In the genomic region with DNA sequence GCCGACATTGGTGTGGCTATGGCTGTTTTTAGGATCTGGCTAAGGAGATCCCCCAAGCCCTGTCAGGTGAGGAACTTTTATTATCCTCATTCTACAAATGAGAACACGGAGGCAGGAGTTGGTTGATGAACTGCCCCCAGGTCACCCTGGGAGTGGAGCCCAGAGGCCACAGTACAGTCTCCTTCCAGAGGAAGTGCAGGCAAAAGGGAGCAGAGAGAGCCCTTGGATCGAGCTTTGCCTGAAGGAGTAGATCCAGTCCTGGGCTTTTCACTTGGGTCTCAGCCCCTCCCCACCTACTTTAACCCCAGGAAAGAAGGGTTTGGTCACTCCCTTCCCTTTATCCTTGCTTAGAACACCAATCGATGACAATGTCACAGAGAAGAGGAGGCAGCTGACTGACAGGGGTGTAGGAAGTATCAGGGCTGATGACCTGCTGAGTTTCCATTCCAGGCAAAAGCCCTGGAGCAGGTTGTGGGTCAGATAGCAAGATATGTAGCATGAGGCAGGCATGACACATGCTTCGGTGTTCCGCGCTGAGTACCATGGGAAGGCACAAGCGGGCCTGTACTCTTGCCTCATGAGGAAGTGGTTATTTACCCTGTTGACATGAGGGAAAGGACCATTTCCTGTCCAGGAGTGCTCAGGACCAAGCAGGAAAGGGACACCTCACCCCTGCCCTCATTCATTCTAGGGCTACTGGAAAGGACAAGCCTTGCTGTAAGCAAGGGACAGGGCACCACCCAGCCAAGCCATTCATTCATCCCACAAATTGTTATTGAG, we compare ENCODE assay signal across 19 cellular contexts. TPM values are rescaled to one million over a fixed set of nuclear protein-coding genes. Genes with fewer than 3 reads are reported as not detected.
A peak's percentile ranks its signal among the peaks of the same experiment; 100 is the strongest.
DNase-seq lines count a peak whose midpoint lies in the region; ATAC-seq and TF ChIP-seq lines count a peak whose summit lies in the region.
"Had no signal": no experiment of that assay in that cellular context is flagged by ENCODE, and none has a peak within 500 bp of the region (broad histone marks: within the 10 kb centered on the region; RNA-seq: fewer than 3 reads in every experiment).

No MANE protein-coding gene starts in this region.

- in situ Hi-C loops in mammary epithelial cell (cut with MboI; ENCODE audit: low sequenced_read_pairs in 2 of 2), result no loop called here

- TF ChIP-seq CTCF in mammary epithelial cell (conservative IDR thresholded peaks at IDR 0.05 in 1 of 2, IDR thresholded peaks at IDR 0.05 in 1 of 2; ENCODE audit: extremely low read depth in 1 of 2, insufficient read depth in 1 of 2, low read depth in 1 of 2, low read length in 2 of 2) (no peak), lower lobe of right lung (IDR thresholded peaks at IDR 0.05) (no peak), Calu3 (IDR thresholded peaks at IDR 0.05; ENCODE audit: unreplicated experiment) (no peak)

- no peaks in the 10 kb centered on the region for H4K20me1 ChIP-seq in mammary epithelial cell (ENCODE audit: insufficient read depth, low read length)

- H3K27ac ChIP-seq in mammary epithelial cell (ENCODE audit: insufficient read depth, low read depth, low read length) (no peak overlapping the region), lower lobe of right lung (peak overlapping the region; percentile 60)
- H3K27ac ChIP-seq: SJCRH30, uterus, WERI-Rb-1 had no signal

- no peak overlapping the region for H3K4me3 Mint-ChIP-seq in Calu3 (ENCODE audit: low read depth, unreplicated experiment)
- H3K4me3 Mint-ChIP-seq in activated CD8-positive, alpha-beta memory T cell treated with anti-CD3 and anti-CD28 coated beads, Interleukin-2, amount 10 ng/mL, durations not matched to agents 7 days and 5 days, result no peak overlapping the region
- H3K4me3 Mint-ChIP-seq: central memory CD8-positive, alpha-beta T cell had no signal

- ATAC-seq in lower lobe of right lung, result peak; percentile 86 to 90
- no peak for ATAC-seq in activated CD8-positive, alpha-beta memory T cell treated with anti-CD3 and anti-CD28 coated beads, Interleukin-2, amount 10 ng/mL, durations not matched to agents 7 days and 5 days
- ATAC-seq in HG02852 (IDR thresholded peaks at IDR 0.05; ENCODE audit: unreplicated experiment), result no peak
- ATAC-seq: HCT116 had no signal

- H3K36me3 Mint-ChIP-seq in Calu3 (ENCODE audit: insufficient read depth, unreplicated experiment), result no peaks in the 10 kb centered on the region
- no peaks in the 10 kb centered on the region for H3K36me3 Mint-ChIP-seq in activated CD8-positive, alpha-beta memory T cell treated with anti-CD3 and anti-CD28 coated beads, Interleukin-2, amount 10 ng/mL, durations not matched to agents 7 days and 5 days

- dilution Hi-C loops in mammary epithelial cell (cut with HindIII; ENCODE audit: low sequenced_read_pairs), result no loop called here

- CTCF ChIA-PET in mammary epithelial cell (lab: Charles Lee; ENCODE audit: low non-redundant PET), result no interaction called here
- CTCF ChIA-PET in Calu3 (lab: Charles Lee), result no interaction called here
- CTCF ChIA-PET in activated CD8-positive, alpha-beta memory T cell treated with anti-CD3 and anti-CD28 coated beads, Interleukin-2, amount 10 ng/mL, durations not matched to agents 7 days and 5 days (lab: Charles Lee), result no interaction called here

- H3K27me3 ChIP-seq in mammary epithelial cell (ENCODE audit: insufficient read depth, low read length) (no peaks in the 10 kb centered on the region), lower lobe of right lung (ENCODE audit: low read depth) (no peaks in the 10 kb centered on the region)
- H3K27me3 ChIP-seq: SJCRH30, uterus had no signal

- H3K36me3 ChIP-seq in mammary epithelial cell (ENCODE audit: insufficient read depth, low read length), result no peaks in the 10 kb centered on the region
- H3K36me3 ChIP-seq in lower lobe of right lung, result no peaks in the 10 kb centered on the region
- H3K36me3 ChIP-seq: SJCRH30, uterus, WERI-Rb-1 had no signal

- no peaks in the 10 kb centered on the region for H3K4me1 Mint-ChIP-seq in Calu3 (ENCODE audit: low read depth, unreplicated experiment)
- H3K4me1 Mint-ChIP-seq in activated CD8-positive, alpha-beta memory T cell treated with anti-CD3 and anti-CD28 coated beads, Interleukin-2, amount 10 ng/mL, durations not matched to agents 7 days and 5 days, result no peaks in the 10 kb centered on the region
- H3K4me1 Mint-ChIP-seq: central memory CD8-positive, alpha-beta T cell had no signal

- DNase-seq in A172 (ENCODE audit: low spot score) (peak; percentile 16), HT-29 (ENCODE audit: low spot score) (peak; percentile 41), mammary epithelial cell (peak; percentile 24), lower lobe of right lung (peak; percentile 72), epidermal melanocyte (ENCODE audit: insufficient read length, low spot score) (no peak), Calu3 (no peak)
- no peak for DNase-seq in activated CD8-positive, alpha-beta memory T cell treated with anti-CD3 and anti-CD28 coated beads, Interleukin-2, amount 10 ng/mL, durations not matched to agents 7 days and 5 days
- DNase-seq: activated naive CD4-positive, alpha-beta T cell treated with anti-CD3 and anti-CD28 coated beads, Interleukin-2, amount 50 U/mL, for 16 hours; NCI-H1092 treated with DMSO at 0.1 percent for 48 hours; SJCRH30; uterus; WERI-Rb-1 had no signal

- peak overlapping the region; percentile 55 for H2AFZ ChIP-seq in mammary epithelial cell (ENCODE audit: low read depth, low read length)

- intact Hi-C loops in mammary epithelial cell (cut with micrococcal nuclease), result no loop called here
- intact Hi-C loops in lower lobe of right lung (cut with DNase I), result no loop called here
- intact Hi-C loops in Calu3 (cut with micrococcal nuclease; ENCODE audit: unreplicated experiment), result no loop called here

- no peaks in the 10 kb centered on the region for H3K79me2 ChIP-seq in mammary epithelial cell (ENCODE audit: insufficient read depth, low read length)

- H3K27ac Mint-ChIP-seq in Calu3 (ENCODE audit: unreplicated experiment), result no peak overlapping the region
- H3K27ac Mint-ChIP-seq in activated CD8-positive, alpha-beta memory T cell treated with anti-CD3 and anti-CD28 coated beads, Interleukin-2, amount 10 ng/mL, durations not matched to agents 7 days and 5 days, result no peak overlapping the region

- no peak overlapping the region for H3K4me2 ChIP-seq in mammary epithelial cell (ENCODE audit: insufficient read depth, low read depth, low read length)

- H3K4me3 ChIP-seq in mammary epithelial cell (replicated peaks in 1 of 3; ENCODE audit: insufficient read depth in 1 of 3, low read depth in 2 of 3, low read length in 3 of 3) (no peak overlapping the region), lower lobe of right lung (no peak overlapping the region)
- H3K4me3 ChIP-seq: SJCRH30, uterus had no signal

- WGBS in mammary epithelial cell (ENCODE audit: low coverage, missing lambda C conversion rate), result 100% methylated on average over 8 of the region's 8 CpGs

- no TSS peak for BruUV-seq in mammary epithelial cell (replicated peaks; lab: Mats Ljungman, UMichigan)
- no TSS peak for BruUV-seq in Calu3 (replicated peaks; lab: Mats Ljungman, UMichigan)

- no peaks in the 10 kb centered on the region for H3K27me3 Mint-ChIP-seq in Calu3 (ENCODE audit: unreplicated experiment)
- peaks cover 9% of the 10 kb centered on the region for H3K27me3 Mint-ChIP-seq in activated CD8-positive, alpha-beta memory T cell treated with anti-CD3 and anti-CD28 coated beads, Interleukin-2, amount 10 ng/mL, durations not matched to agents 7 days and 5 days

- H3K9ac ChIP-seq in mammary epithelial cell (ENCODE audit: insufficient read depth, low read length), result no peak overlapping the region

- no peaks in the 10 kb centered on the region for H3K9me3 ChIP-seq in mammary epithelial cell (replicated peaks; ENCODE audit: insufficient read depth, low read length)
- H3K9me3 ChIP-seq in lower lobe of right lung, result no peaks in the 10 kb centered on the region
- H3K9me3 ChIP-seq: SJCRH30, uterus had no signal

- H3K4me1 ChIP-seq in mammary epithelial cell (ENCODE audit: insufficient read depth, low read length), result peaks cover 7% of the 10 kb centered on the region
- H3K4me1 ChIP-seq in lower lobe of right lung, result peaks cover 14% of the 10 kb centered on the region
- H3K4me1 ChIP-seq: uterus had no signal

- H3K9me3 Mint-ChIP-seq in Calu3 (ENCODE audit: low read depth, unreplicated experiment), result no peaks in the 10 kb centered on the region
- H3K9me3 Mint-ChIP-seq in activated CD8-positive, alpha-beta memory T cell treated with anti-CD3 and anti-CD28 coated beads, Interleukin-2, amount 10 ng/mL, durations not matched to agents 7 days and 5 days (ENCODE audit: low read depth), result no peaks in the 10 kb centered on the region
- H3K9me3 Mint-ChIP-seq: central memory CD8-positive, alpha-beta T cell had no signal

RNA-seq across cellular contexts. Expression of a gene that starts 5.8 kb away (rescaled TPM):
- not detected in 2 replicates for total RNA-seq in A172 (2014; rRNA removed; shearing (Covaris generic))
- total RNA-seq in HT-29 (2014; rRNA removed; shearing (Covaris generic)), result 0.03 TPM in 1 of 2 replicates, not detected in the other
- total RNA-seq in mammary epithelial cell, result under 1 TPM; under 0.01 to 0.19 TPM
- polyA plus RNA-seq in mammary epithelial cell, result 0.07 TPM
- polyA minus RNA-seq in mammary epithelial cell, result 1.4 TPM
- total RNA-seq in lower lobe of right lung, result not detected
- not detected in 2 replicates for total RNA-seq in Calu3 (2022)
- total RNA-seq in activated CD8-positive, alpha-beta memory T cell treated with anti-CD3 and anti-CD28 coated beads, Interleukin-2, amount 10 ng/mL, durations not matched to agents 7 days and 5 days, result not detected
- total RNA-seq: fibroblast of lung, mucosa of gallbladder, NCI-H460, posterior vena cava, SJCRH30 had no signal
- polyA plus RNA-seq: fibroblast of lung had no signal

RNA-seq across cellular contexts. Expression of a gene that starts 56.2 kb away (rescaled TPM):
- not detected in 2 replicates for total RNA-seq in A172 (2014; rRNA removed; shearing (Covaris generic))
- 11.4 and 11.7 TPM in 2 replicates for total RNA-seq in HT-29 (2014; rRNA removed; shearing (Covaris generic))
- 1 to 10 TPM in 1 of 2 donors, under 1 TPM in 1; 0.71 to 2.0 TPM for total RNA-seq in mammary epithelial cell
- 0.17 TPM for polyA plus RNA-seq in mammary epithelial cell
- not detected for polyA minus RNA-seq in mammary epithelial cell
- 99.0 TPM for total RNA-seq in lower lobe of right lung
- total RNA-seq in Calu3 (2022), result 0.87 and 2.0 TPM in 2 replicates
- not detected for total RNA-seq in activated CD8-positive, alpha-beta memory T cell treated with anti-CD3 and anti-CD28 coated beads, Interleukin-2, amount 10 ng/mL, durations not matched to agents 7 days and 5 days
- total RNA-seq: fibroblast of lung, NCI-H460, posterior vena cava, SJCRH30 had no signal
- polyA plus RNA-seq: fibroblast of lung had no signal

Comparison
In these comparisons a context has a peak if more than half of its experiments do, and no peak if none do; other contexts are left out.
1. DNase-seq: peak in A172 (single experiment), HT-29 (single experiment), mammary epithelial cell (single experiment) and lower lobe of right lung (single experiment); none in epidermal melanocyte (single experiment), Calu3 (single experiment) and activated CD8-positive, alpha-beta memory T cell treated with anti-CD3 and anti-CD28 coated beads, Interleukin-2, amount 10 ng/mL, durations not matched to agents 7 days and 5 days (single experiment).
2. ATAC-seq: peak in lower lobe of right lung (2 of 2); none in activated CD8-positive, alpha-beta memory T cell treated with anti-CD3 and anti-CD28 coated beads, Interleukin-2, amount 10 ng/mL, durations not matched to agents 7 days and 5 days (single experiment) and HG02852 (single experiment).